In the genomic region with DNA sequence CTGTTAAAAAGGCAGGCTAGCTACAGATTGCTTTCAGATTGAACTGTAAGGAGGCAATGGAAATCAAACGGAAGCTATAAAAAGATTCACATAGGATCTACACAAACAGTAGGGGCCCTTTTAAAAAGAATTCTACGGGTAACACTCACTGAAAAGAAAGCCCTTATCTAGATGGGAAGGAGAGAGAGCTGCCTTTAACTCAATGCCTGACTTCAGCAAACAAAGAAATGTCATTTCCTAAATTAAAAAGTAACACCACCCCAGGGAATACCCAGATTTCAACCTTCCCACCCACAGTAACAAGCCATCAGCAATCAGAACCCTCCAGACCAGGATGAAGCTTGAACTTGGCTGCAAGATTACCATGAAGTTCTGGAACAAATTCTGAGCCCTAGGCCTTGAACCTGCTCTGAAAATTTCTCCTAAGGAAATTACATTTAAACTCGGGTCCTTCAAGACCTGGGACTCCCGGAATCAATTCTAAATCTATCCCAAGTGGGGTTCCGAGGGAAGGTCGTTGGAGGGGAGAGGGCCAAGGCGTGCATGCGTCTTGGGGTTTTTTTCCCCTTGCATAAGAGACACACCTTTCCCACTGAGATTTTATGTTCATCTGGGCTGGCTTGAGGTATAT, we compare ENCODE assay signal across 1 cellular context.
TF ChIP-seq lines count a peak whose summit lies in the region.

No MANE protein-coding gene starts in this region.

TF ChIP-seq in IMR-90, 13 proteins besides CTCF, POLR2A, EP300 and RAD21:
- no peak for TF ChIP-seq NFE2L2 (IDR thresholded peaks at IDR 0.05; ENCODE audit: low read depth, low read length)
- TF ChIP-seq RFX5 (IDR thresholded peaks at IDR 0.05; ENCODE audit: low read depth, low read length), result no peak
- TF ChIP-seq RCOR1 (IDR thresholded peaks at IDR 0.05; ENCODE audit: insufficient replicate concordance, low read length), result no peak
- no peak for TF ChIP-seq FOS (IDR thresholded peaks at IDR 0.05; ENCODE audit: low read depth, low read length)
- no peak for TF ChIP-seq MAFK (IDR thresholded peaks at IDR 0.05; ENCODE audit: low read depth, low read length)
- TF ChIP-seq SMC3 (IDR thresholded peaks at IDR 0.05; ENCODE audit: low read depth, low read length), result no peak
- no peak for TF ChIP-seq MXI1 (IDR thresholded peaks at IDR 0.05; ENCODE audit: borderline replicate concordance, low read depth, low read length)
- TF ChIP-seq CEBPB (IDR thresholded peaks at IDR 0.05; ENCODE audit: low read depth, low read length), result no peak
- TF ChIP-seq MAZ (IDR thresholded peaks at IDR 0.05; ENCODE audit: borderline replicate concordance, low read depth, low read length), result no peak
- TF ChIP-seq BHLHE40 (IDR thresholded peaks at IDR 0.05; ENCODE audit: low read depth, low read length), result no peak
- TF ChIP-seq, protein P1, sequence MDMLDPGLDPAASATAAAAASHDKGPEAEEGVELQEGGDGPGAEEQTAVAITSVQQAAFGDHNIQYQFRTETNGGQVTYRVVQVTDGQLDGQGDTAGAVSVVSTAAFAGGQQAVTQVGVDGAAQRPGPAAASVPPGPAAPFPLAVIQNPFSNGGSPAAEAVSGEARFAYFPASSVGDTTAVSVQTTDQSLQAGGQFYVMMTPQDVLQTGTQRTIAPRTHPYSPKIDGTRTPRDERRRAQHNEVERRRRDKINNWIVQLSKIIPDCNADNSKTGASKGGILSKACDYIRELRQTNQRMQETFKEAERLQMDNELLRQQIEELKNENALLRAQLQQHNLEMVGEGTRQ (IDR thresholded peaks at IDR 0.05; ENCODE audit: low read depth, low read length), result no peak
- TF ChIP-seq CHD1 (IDR thresholded peaks at IDR 0.05; ENCODE audit: low read depth, low read length), result no peak
- TF ChIP-seq, protein P2, sequence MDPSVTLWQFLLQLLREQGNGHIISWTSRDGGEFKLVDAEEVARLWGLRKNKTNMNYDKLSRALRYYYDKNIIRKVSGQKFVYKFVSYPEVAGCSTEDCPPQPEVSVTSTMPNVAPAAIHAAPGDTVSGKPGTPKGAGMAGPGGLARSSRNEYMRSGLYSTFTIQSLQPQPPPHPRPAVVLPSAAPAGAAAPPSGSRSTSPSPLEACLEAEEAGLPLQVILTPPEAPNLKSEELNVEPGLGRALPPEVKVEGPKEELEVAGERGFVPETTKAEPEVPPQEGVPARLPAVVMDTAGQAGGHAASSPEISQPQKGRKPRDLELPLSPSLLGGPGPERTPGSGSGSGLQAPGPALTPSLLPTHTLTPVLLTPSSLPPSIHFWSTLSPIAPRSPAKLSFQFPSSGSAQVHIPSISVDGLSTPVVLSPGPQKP (IDR thresholded peaks at IDR 0.05; ENCODE audit: borderline replicate concordance, low read depth, low read length), result no peak
